7 cellular contexts compared by ENCODE assay signal in genomic region chr16:2150418-2151187, GRCh38. TPM values are rescaled to one million over a fixed set of nuclear protein-coding genes. Genes with fewer than 3 reads are reported as not detected.
DNase-seq lines count a peak whose midpoint lies in the region; ATAC-seq, FAIRE-seq and TF ChIP-seq lines count a peak whose summit lies in the region.

No MANE protein-coding gene starts in this region.

- no peak overlapping the region for H3K27ac Mint-ChIP-seq in astrocyte (ENCODE audit: unreplicated experiment)

- TF ChIP-seq CTCF in NB4 (IDR thresholded peaks at IDR 0.05; ENCODE audit: low read depth, low read length), result peak; percentile 15
- TF ChIP-seq CTCF in astrocyte (IDR thresholded peaks at IDR 0.05; ENCODE audit: insufficient read depth, low read depth, low read length), result no peak
- no peak for TF ChIP-seq CTCF in pancreas (IDR thresholded peaks at IDR 0.05)
- no peak for TF ChIP-seq CTCF in coronary artery (IDR thresholded peaks at IDR 0.05)

- H3K4me3 Mint-ChIP-seq in astrocyte (ENCODE audit: unreplicated experiment), result peak overlapping the region; percentile 94

- H3K27ac ChIP-seq in astrocyte (ENCODE audit: low read depth, low read length), result no peak overlapping the region
- H3K27ac ChIP-seq in pancreas, result peak overlapping the region in 3 of 4 donors; percentile 46 to 92 (median 79)
- no peak overlapping the region for H3K27ac ChIP-seq in coronary artery

- H3K4me1 Mint-ChIP-seq in astrocyte (ENCODE audit: low read depth, unreplicated experiment), result peaks cover 17% of the 10 kb centered on the region

- H3K27me3 Mint-ChIP-seq in astrocyte (ENCODE audit: low read depth, unreplicated experiment), result no peaks in the 10 kb centered on the region

- WGBS in pancreas, 2 donors, result 23 to 26% methylated on average over 18 of the region's 18 CpGs

- peaks cover 13% of the 10 kb centered on the region for H3K36me3 Mint-ChIP-seq in astrocyte (ENCODE audit: low read depth, unreplicated experiment)

- no peaks in the 10 kb centered on the region for H3K9me3 Mint-ChIP-seq in astrocyte (ENCODE audit: unreplicated experiment)

- intact Hi-C loops in pancreas (cut with DNase I), result no loop called here

- peak in 2 of 4 donors; percentile 1 to 4 for ATAC-seq in pancreas
- no peak for ATAC-seq in GM19452 (IDR thresholded peaks at IDR 0.05; ENCODE audit: unreplicated experiment)
- ATAC-seq in GM21619 (IDR thresholded peaks at IDR 0.05; ENCODE audit: unreplicated experiment), result no peak

- H3K4me2 ChIP-seq in astrocyte (ENCODE audit: low read length), result peak overlapping the region; percentile 100

- no peaks in the 10 kb centered on the region for H3K9me3 ChIP-seq in astrocyte (ENCODE audit: insufficient read depth, low read depth, low read length)
- H3K9me3 ChIP-seq in pancreas, result no peaks in the 10 kb centered on the region

- H3K36me3 ChIP-seq in astrocyte (ENCODE audit: insufficient read depth, low read length), result peaks cover 7% of the 10 kb centered on the region
- H3K36me3 ChIP-seq in pancreas, result no peaks in the 10 kb centered on the region

- peak overlapping the region; percentile 9 for H3K4me3 ChIP-seq in NB4 (ENCODE audit: low read depth, low read length)
- no peak overlapping the region for H3K4me3 ChIP-seq in astrocyte (ENCODE audit: insufficient read depth, low read depth, low read length)
- H3K4me3 ChIP-seq in pancreas, result peak overlapping the region in 3 of 4 donors; percentile 55 to 86 (median 73)
- H3K4me3 ChIP-seq in coronary artery, result no peak overlapping the region

- FAIRE-seq in astrocyte (lab: Jason Lieb, UNC) (no peak), pancreas (lab: Jason Lieb, UNC) (no peak)

- DNase-seq in NB4 (ENCODE audit: low read depth) (peak; percentile 73), astrocyte (ENCODE audit: low read depth) (peak; percentile 57), pancreas (peak in 5 of 6 donors; percentile 57 to 89 (median 74)), coronary artery (ENCODE audit: low spot score) (no peak)

- H3K79me2 ChIP-seq in astrocyte (ENCODE audit: insufficient read depth, low read length), result peaks cover 41% of the 10 kb centered on the region

- H3K9ac ChIP-seq in astrocyte (ENCODE audit: low read length), result peak overlapping the region; percentile 96

- peaks cover 81% of the 10 kb centered on the region for H4K20me1 ChIP-seq in astrocyte (ENCODE audit: insufficient read depth, low read length)

- peaks cover 56% of the 10 kb centered on the region for H3K4me1 ChIP-seq in astrocyte (ENCODE audit: insufficient read depth, low read length)
- H3K4me1 ChIP-seq in pancreas, result peaks cover 23 to 30% (median 25%) of the 10 kb centered on the region in 3 donors

- no peak overlapping the region for H2AFZ ChIP-seq in astrocyte (ENCODE audit: low read depth, low read length)

- peak; percentile 35 for TF ChIP-seq POLR2A in GM18526 (IDR thresholded peaks at IDR 0.05; ENCODE audit: extremely low read depth, insufficient read length)
- TF ChIP-seq POLR2A in NB4 (IDR thresholded peaks at IDR 0.05; ENCODE audit: extremely low read depth, insufficient read length), result no peak

- H3K27me3 ChIP-seq in astrocyte (ENCODE audit: insufficient read depth, low read length) (no peaks in the 10 kb centered on the region), pancreas (no peaks in the 10 kb centered on the region)

RNA-seq across cellular contexts. Expression of gene RAB26, which starts 2.2 kb away (rescaled TPM):
- total RNA-seq in astrocyte (1.2 and 1.4 TPM in 2 replicates), pancreas (10 to 100 TPM; 19.2 to 36.8 (median 28.4) TPM)
- polyA plus RNA-seq in pancreas, result 100 to 1,000 TPM; 161 to 255 TPM

RNA-seq across cellular contexts. Expression of gene TRAF7, which starts 5.0 kb away (rescaled TPM):
- total RNA-seq in astrocyte, result 92.1 and 93.1 TPM in 2 replicates
- 10 to 100 TPM; 25.3 to 45.1 (median 40.8) TPM for total RNA-seq in pancreas
- polyA plus RNA-seq in pancreas, result 10 to 100 TPM; 24.5 to 30.1 TPM

RNA-seq across cellular contexts. Expression of gene PKD1, which starts 14.9 kb away (rescaled TPM):
- total RNA-seq in astrocyte (112 and 128 TPM in 2 replicates), pancreas (10 to 100 TPM; 29.8 to 50.5 (median 39.5) TPM)
- polyA plus RNA-seq in pancreas, result 100 to 1,000 TPM in 1 of 2 donors, 10 to 100 TPM in 1; 68.6 to 127 TPM

RNA-seq across cellular contexts. Expression of gene CASKIN1, which starts 45.8 kb away (rescaled TPM):
- 0.66 and 1.3 TPM in 2 replicates for total RNA-seq in astrocyte
- 1 to 10 TPM in 2 of 6 donors, under 1 TPM in 4; 0.61 to 1.7 (median 0.81) TPM for total RNA-seq in pancreas
- 1 to 10 TPM; 1.5 to 2.1 TPM for polyA plus RNA-seq in pancreas

RNA-seq across cellular contexts. Expression of gene MLST8, which starts 54.7 kb away (rescaled TPM):
- 32.6 and 34.7 TPM in 2 replicates for total RNA-seq in astrocyte
- 10 to 100 TPM; 16.6 to 27.0 (median 19.1) TPM for total RNA-seq in pancreas
- polyA plus RNA-seq in pancreas, result 10 to 100 TPM; 59.3 to 62.8 TPM

Comparison
In these comparisons a context has a peak if more than half of its experiments do, and no peak if none do; other contexts are left out.
1. H3K4me3 ChIP-seq: peak in NB4 (single experiment) and pancreas (3 of 4); none in astrocyte (single experiment) and coronary artery (single experiment).
2. H3K27ac ChIP-seq: peak in pancreas (3 of 4); none in astrocyte (single experiment) and coronary artery (0 of 2).